In genomic region chr3:63351159-63352007, GRCh38 we compare ENCODE assay signal across 1 cellular context.
TF ChIP-seq lines count a peak whose summit lies in the region.

No MANE protein-coding gene starts in this region.

TF ChIP-seq in GM12878, 131 proteins besides CTCF, POLR2A, EP300 and RAD21 (continued from another document):
- TF ChIP-seq E2F4 (IDR thresholded peaks at IDR 0.05; ENCODE audit: low read depth, low read length) = 0 out of 2 replicates have a peak, but pooled peaks have one; percentile 18
